ENCODE assay signal across 14 cellular contexts in genomic region chr10:20760450-20760849, GRCh38.
A peak's percentile ranks its signal among the peaks of the same experiment; 100 is the strongest.
DNase-seq lines count a peak whose midpoint lies in the region; TF ChIP-seq lines count a peak whose summit lies in the region.
"Had no signal": no experiment of that assay in that cellular context is flagged by ENCODE, and none has a peak within 500 bp of the region (broad histone marks: within the 10 kb centered on the region; RNA-seq: fewer than 3 reads in every experiment).

No MANE protein-coding gene starts in this region.

- H3K4me3 ChIP-seq in esophagus muscularis mucosa (no peak overlapping the region), suprapubic skin (no peak overlapping the region), transverse colon (no peak overlapping the region)
- H3K4me3 ChIP-seq: BLaER1, GM23248 had no signal

- H3K27me3 ChIP-seq in esophagus muscularis mucosa, result no peaks in the 10 kb centered on the region
- H3K27me3 ChIP-seq in suprapubic skin, result no peaks in the 10 kb centered on the region
- H3K27me3 ChIP-seq in transverse colon, result no peaks in the 10 kb centered on the region
- H3K27me3 ChIP-seq: BLaER1 had no signal

- no peak for TF ChIP-seq CTCF in esophagus muscularis mucosa (IDR thresholded peaks at IDR 0.05)
- no peak for TF ChIP-seq CTCF in suprapubic skin (IDR thresholded peaks at IDR 0.05)
- TF ChIP-seq CTCF in transverse colon (IDR thresholded peaks at IDR 0.05), result no peak

- H3K4me1 ChIP-seq in esophagus muscularis mucosa (no peaks in the 10 kb centered on the region), suprapubic skin (no peaks in the 10 kb centered on the region), transverse colon (no peaks in the 10 kb centered on the region)
- H3K4me1 ChIP-seq: BLaER1 had no signal

- H3K36me3 ChIP-seq in esophagus muscularis mucosa (no peaks in the 10 kb centered on the region), suprapubic skin (no peaks in the 10 kb centered on the region), transverse colon (no peaks in the 10 kb centered on the region)
- H3K36me3 ChIP-seq: BLaER1 had no signal

- H3K27ac ChIP-seq in angular gyrus (ENCODE audit: low read depth, low read length) (peak overlapping the region; percentile 64), esophagus muscularis mucosa (replicated peaks in 1 of 4) (no peak overlapping the region), suprapubic skin (peak overlapping the region; percentile 12), transverse colon (no peak overlapping the region)
- H3K27ac ChIP-seq: 22Rv1, BLaER1, GM23248 had no signal

- TF ChIP-seq POLR2A in esophagus muscularis mucosa (IDR thresholded peaks at IDR 0.05; ENCODE audit: low read depth) (no peak), suprapubic skin (IDR thresholded peaks at IDR 0.05) (no peak), transverse colon (IDR thresholded peaks at IDR 0.05) (no peak)

- in situ Hi-C loops in transverse colon (cut with MboI; ENCODE audit: low pct_ligation_motif_present in 1 of 4, low pct_unique_long_range_greater_than_20kb in 1 of 4, low sequenced_read_pairs in 3 of 4), result loop anchor here in 2 of 4 donors (25.0 kb wide), 1 partner anchor 948 kb away; the partner anchor contains the start of gene PLXDC2 (in 2 of the 2)

- no peak for TF ChIP-seq EP300 in esophagus muscularis mucosa (IDR thresholded peaks at IDR 0.05)
- no peak for TF ChIP-seq EP300 in suprapubic skin (IDR thresholded peaks at IDR 0.05)
- no peak for TF ChIP-seq EP300 in transverse colon (IDR thresholded peaks at IDR 0.05; ENCODE audit: low read depth)

- DNase-seq in esophagus muscularis mucosa (ENCODE audit: extremely low spot score), result peak; percentile 70
- peak; percentile 31 for DNase-seq in middle frontal gyrus (ENCODE audit: extremely low spot score, low spot score)
- no peak for DNase-seq in suprapubic skin (ENCODE audit: low spot score in 2 of 2)
- no peak for DNase-seq in GM19240 (ENCODE audit: insufficient read length, low spot score)
- no peak for DNase-seq in AML-193 (lab: John Stamatoyannopoulos, UW)
- no peak for DNase-seq in KG1 (lab: John Stamatoyannopoulos, UW)
- DNase-seq in transverse colon, result no peak
- DNase-seq: Calu3, DMS 273 treated with DMSO at 0.1 percent for 48 hours, GM23248, H7 had no signal

- 58% methylated on average over 2 of the region's 2 CpGs for WGBS in esophagus muscularis mucosa
- WGBS in suprapubic skin, result 37% methylated on average over 2 of the region's 2 CpGs
- WGBS in transverse colon (ENCODE audit: low coverage in 1 of 2), 2 donors, result 65 to 72% methylated on average over 2 of the region's 2 CpGs

- H3K9me3 ChIP-seq in esophagus muscularis mucosa, result no peaks in the 10 kb centered on the region
- H3K9me3 ChIP-seq in suprapubic skin, result no peaks in the 10 kb centered on the region
- H3K9me3 ChIP-seq in transverse colon, result no peaks in the 10 kb centered on the region
- H3K9me3 ChIP-seq: BLaER1 had no signal

- intact Hi-C loops in esophagus muscularis mucosa (cut with DNase I), result no loop called here
- intact Hi-C loops in transverse colon (cut with DNase I; ENCODE audit: low total_unique reads), result no loop called here

Comparison
In these comparisons a context has a peak if more than half of its experiments do, and no peak if none do; other contexts are left out.
1. H3K27ac ChIP-seq: peak in angular gyrus (single experiment) and suprapubic skin (single experiment); none in esophagus muscularis mucosa (0 of 4) and transverse colon (0 of 4).
2. DNase-seq: peak in esophagus muscularis mucosa (single experiment) and middle frontal gyrus (single experiment); none in suprapubic skin (0 of 2), GM19240 (single experiment), AML-193 (0 of 2), KG1 (single experiment) and transverse colon (single experiment).